Comparison of ENCODE assay signal across 30 cellular contexts in the genomic region with DNA sequence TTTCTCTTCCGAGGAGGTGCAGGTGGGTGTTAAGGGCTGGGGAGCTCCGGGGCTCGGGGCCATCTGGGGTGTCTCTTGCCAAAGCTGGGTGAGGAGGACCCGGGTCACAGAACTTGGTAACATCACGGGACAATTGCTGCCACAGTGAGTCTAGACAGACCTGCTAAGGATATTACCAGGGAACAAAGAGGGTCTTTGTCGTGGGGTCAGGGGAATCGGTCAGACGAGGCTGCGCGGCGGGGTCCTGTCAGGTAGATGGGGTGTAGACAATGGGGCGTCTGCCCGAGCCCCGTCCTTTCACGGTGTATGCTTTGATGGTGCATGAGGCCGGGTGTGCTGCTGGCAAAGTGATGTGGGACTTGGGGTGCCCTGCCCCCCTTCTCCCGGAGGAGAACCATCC. TPM values are rescaled to one million over a fixed set of nuclear protein-coding genes. Genes with fewer than 3 reads are reported as not detected.
"Had no signal": no experiment of that assay in that cellular context is flagged by ENCODE, and none has a peak within 500 bp of the region (broad histone marks: within the 10 kb centered on the region; RNA-seq: fewer than 3 reads in every experiment).

No MANE protein-coding gene starts in this region.

- H3K4me1 ChIP-seq: gastrocnemius medialis, parathyroid adenoma, suprapubic skin, tibial artery had no signal

- H3K27ac ChIP-seq: dorsolateral prefrontal cortex, gastrocnemius medialis, parathyroid adenoma, psoas muscle, sigmoid colon, suprapubic skin, tibial artery, WERI-Rb-1 had no signal

- H3K4me3 ChIP-seq: dorsolateral prefrontal cortex, gastrocnemius medialis, psoas muscle, sigmoid colon, suprapubic skin, tibial artery had no signal

- ATAC-seq: activated naive CD4-positive, alpha-beta T cell treated with anti-CD3 and anti-CD28 coated beads, Interleukin-2, amount 50 U/mL, for 72 hours; activated T-cell treated with anti-CD3 and anti-CD28 coated beads, Interleukin-2, amount 50 U/mL, for 72 hours; gastrocnemius medialis; left cardiac atrium; psoas muscle; stimulated activated memory B cell treated with anti-CD40 and anti-IgM and Interleukin-4, amounts not matched to agents 10 μg/mL and 1 μg/mL and 100 μg/mL, for 72 hours; T-cell had no signal

- H3K9me3 Mint-ChIP-seq: activated naive CD4-positive, alpha-beta T cell treated with anti-CD3 and anti-CD28 coated beads, Interleukin-2, amount 50 U/mL, for 72 hours; activated T-cell treated with anti-CD3 and anti-CD28 coated beads, Interleukin-2, amount 50 U/mL, for 72 hours; central memory CD8-positive, alpha-beta T cell; mesothelial cell of epicardium; naive B cell; nephron progenitor cell; stimulated activated memory B cell treated with anti-CD40 and anti-IgM and Interleukin-4, amounts not matched to agents 10 μg/mL and 1 μg/mL and 100 μg/mL, for 72 hours; T-cell had no signal

- H3K27ac Mint-ChIP-seq: activated T-cell treated with anti-CD3 and anti-CD28 coated beads, Interleukin-2, amount 50 U/mL, for 72 hours; mesothelial cell of epicardium; naive B cell; nephron progenitor cell; stimulated activated memory B cell treated with anti-CD40 and anti-IgM and Interleukin-4, amounts not matched to agents 10 μg/mL and 1 μg/mL and 100 μg/mL, for 72 hours had no signal

- H3K9ac ChIP-seq: parathyroid adenoma had no signal

- H3K27me3 Mint-ChIP-seq: central memory CD8-positive, alpha-beta T cell; naive B cell; stimulated activated memory B cell treated with anti-CD40 and anti-IgM and Interleukin-4, amounts not matched to agents 10 μg/mL and 1 μg/mL and 100 μg/mL, for 72 hours; T-cell had no signal

- H3K36me3 ChIP-seq: suprapubic skin had no signal

- H3K9me3 ChIP-seq: gastrocnemius medialis, psoas muscle, sigmoid colon, suprapubic skin, tibial artery had no signal

- H3K27me3 ChIP-seq: dorsolateral prefrontal cortex, gastrocnemius medialis, sigmoid colon, suprapubic skin, tibial artery had no signal

- H2AFZ ChIP-seq: parathyroid adenoma had no signal

- H3K4me1 Mint-ChIP-seq: stimulated activated memory B cell treated with anti-CD40 and anti-IgM and Interleukin-4, amounts not matched to agents 10 μg/mL and 1 μg/mL and 100 μg/mL, for 72 hours had no signal

- H3K4me3 Mint-ChIP-seq: activated T-cell treated with anti-CD3 and anti-CD28 coated beads, Interleukin-2, amount 50 U/mL, for 72 hours; central memory CD8-positive, alpha-beta T cell; mesothelial cell of epicardium; nephron progenitor cell; stimulated activated memory B cell treated with anti-CD40 and anti-IgM and Interleukin-4, amounts not matched to agents 10 μg/mL and 1 μg/mL and 100 μg/mL, for 72 hours; T-cell had no signal

- H3K36me3 Mint-ChIP-seq: activated naive CD4-positive, alpha-beta T cell treated with anti-CD3 and anti-CD28 coated beads, Interleukin-2, amount 50 U/mL, for 72 hours had no signal

- DNase-seq: activated CD4-positive, alpha-beta T cell treated with anti-CD3 and anti-CD28 coated beads for 1 hour; activated CD4-positive, alpha-beta T cell treated with anti-CD3 and anti-CD28 coated beads, Interleukin-2, amount 50 U/mL, for 1 hour; activated naive CD4-positive, alpha-beta T cell; activated T-cell treated with anti-CD3 and anti-CD28 coated beads for 4 hours; activated T-cell treated with anti-CD3 and anti-CD28 coated beads, Interleukin-2, amount 50 U/mL, for 72 hours; dorsolateral prefrontal cortex; effector memory CD4-positive, alpha-beta T cell; erythroblast; gastrocnemius medialis; glutamatergic neuron; left cardiac atrium; mammary epithelial cell; naive B cell; nephron progenitor cell; nucleus accumbens; psoas muscle; sigmoid colon; small intestine; stimulated activated CD4-positive, alpha-beta T cell treated with anti-CD3 and anti-CD28 coated beads, Interleukin-4, amount 100 ng/mL, for 24 hours; T-cell; T-helper 9 cell; tibial artery; WERI-Rb-1 had no signal

RNA-seq across cellular contexts. Expression of gene LRRC25, which starts 49.3 kb away (rescaled TPM):
- total RNA-seq: activated naive CD4-positive, alpha-beta T cell treated with anti-CD3 and anti-CD28 coated beads, Interleukin-2, amount 50 U/mL, for 72 hours; activated T-cell treated with anti-CD3 and anti-CD28 coated beads, Interleukin-2, amount 50 U/mL, for 72 hours; bronchial epithelial cell; mammary epithelial cell; mesothelial cell of epicardium had no signal
- polyA plus RNA-seq: mammary epithelial cell had no signal
